ENCODE assay signal across 11 cellular contexts in genomic region chr10:68981074-68981473, GRCh38. TPM values are rescaled to one million over a fixed set of nuclear protein-coding genes. Genes with fewer than 3 reads are reported as not detected.
DNase-seq lines count a peak whose midpoint lies in the region; ATAC-seq and TF ChIP-seq lines count a peak whose summit lies in the region.
"Had no signal": no experiment of that assay in that cellular context is flagged by ENCODE, and none has a peak within 500 bp of the region (broad histone marks: within the 10 kb centered on the region; RNA-seq: fewer than 3 reads in every experiment).

No MANE protein-coding gene starts in this region.

- H2BK15ac ChIP-seq in mesenchymal stem cell (ENCODE audit: low read depth, poor library complexity, severe bottlenecking) = no peak overlapping the region

- no peak overlapping the region for H4K91ac ChIP-seq in mesenchymal stem cell (ENCODE audit: low read length)

- H3F3A ChIP-seq in DOHH2 (ENCODE audit: control insufficient read depth, insufficient read depth) = peaks cover 76% of the 10 kb centered on the region

- H3K4me3 ChIP-seq in DOHH2 (ENCODE audit: low read length) (no peak overlapping the region), WI38 (ENCODE audit: low read depth, low read length) (no peak overlapping the region), mesenchymal stem cell (ENCODE audit: insufficient read depth in 1 of 2, low read depth in 1 of 2, low read length in 2 of 2) (no peak overlapping the region)
- H3K4me3 ChIP-seq: thoracic aorta had no signal

- no peaks in the 10 kb centered on the region for H3K9me3 Mint-ChIP-seq in HFFc6
- H3K9me3 Mint-ChIP-seq: activated naive CD4-positive, alpha-beta T cell treated with anti-CD3 and anti-CD28 coated beads for 36 hours had no signal

- no peak overlapping the region for H3K4ac ChIP-seq in mesenchymal stem cell (ENCODE audit: low read depth in 1 of 2, low read length in 2 of 2)

- WGBS in mesenchymal stem cell = 100% methylated on average over 1 of the region's 1 CpG

- DNase-seq in HFFc6 (peak; percentile 10), mesenchymal stem cell (peak; percentile 37), NCI-H2029 treated with DMSO at 0.1 percent for 48 hours (lab: John Stamatoyannopoulos, UW) (no peak), cerebellar cortex (ENCODE audit: low spot score) (no peak)
- DNase-seq: activated naive CD4-positive, alpha-beta T cell treated with anti-CD3 and anti-CD28 coated beads for 36 hours; NK-92 treated with Interleukin-12 subunit alpha and Interleukin-12 subunit beta, amount 100 ng/mL, for 24 hours; stimulated activated CD4-positive, alpha-beta T cell treated with anti-CD3 and anti-CD28 coated beads, Interleukin-2, amount 100 ng/mL, for 24 hours had no signal

- H3K79me2 ChIP-seq in DOHH2 (ENCODE audit: control insufficient read depth, low read length) = peaks cover 14% of the 10 kb centered on the region

- H2AFZ ChIP-seq in mesenchymal stem cell (ENCODE audit: low read depth, low read length) = no peak overlapping the region

- H3K4me2 ChIP-seq in DOHH2 (ENCODE audit: low read length) (no peak overlapping the region), mesenchymal stem cell (ENCODE audit: low read length, poor library complexity, severe bottlenecking) (no peak overlapping the region)

- H3K27ac Mint-ChIP-seq in HFFc6 = no peak overlapping the region
- H3K27ac Mint-ChIP-seq: activated naive CD4-positive, alpha-beta T cell treated with anti-CD3 and anti-CD28 coated beads for 36 hours had no signal

- H3K27me3 ChIP-seq in DOHH2 (ENCODE audit: control insufficient read depth, low read length) (no peaks in the 10 kb centered on the region), mesenchymal stem cell (ENCODE audit: control insufficient read depth in 1 of 2, insufficient read depth in 1 of 2, low read length in 2 of 2) (no peaks in the 10 kb centered on the region)

- no peak overlapping the region for H2BK12ac ChIP-seq in mesenchymal stem cell (ENCODE audit: low read length in 2 of 2)

- H3K4me1 ChIP-seq in DOHH2 (ENCODE audit: control insufficient read depth, low read length) (no peaks in the 10 kb centered on the region), mesenchymal stem cell (ENCODE audit: control insufficient read depth, insufficient read depth, low read depth, low read length) (no peaks in the 10 kb centered on the region)

- H3K9me3 ChIP-seq in DOHH2 (ENCODE audit: control insufficient read depth, insufficient read depth, low read length) = no peaks in the 10 kb centered on the region
- H3K9me3 ChIP-seq in mesenchymal stem cell (ENCODE audit: control insufficient read depth, low read length) = no peaks in the 10 kb centered on the region
- H3K9me3 ChIP-seq: thoracic aorta had no signal

- H3K18ac ChIP-seq in mesenchymal stem cell (ENCODE audit: low read depth in 1 of 2, low read length in 2 of 2) = no peak overlapping the region

- no peak overlapping the region for H3K23ac ChIP-seq in mesenchymal stem cell (ENCODE audit: low read length in 2 of 2)

- peaks cover 95% of the 10 kb centered on the region for H3K36me3 ChIP-seq in DOHH2 (ENCODE audit: control insufficient read depth, low read length)
- H3K36me3 ChIP-seq in mesenchymal stem cell (ENCODE audit: control insufficient read depth in 1 of 2, insufficient read depth in 2 of 2, low read depth in 1 of 2, low read length in 2 of 2) = peaks cover 32 to 92% of the 10 kb centered on the region in 2 experiments

- no peaks in the 10 kb centered on the region for H3K9me2 ChIP-seq in DOHH2 (replicated peaks; ENCODE audit: control insufficient read depth, low read length)

- H3K79me1 ChIP-seq in mesenchymal stem cell (replicated peaks; ENCODE audit: low read length, poor library complexity, severe bottlenecking) = peaks cover 18% of the 10 kb centered on the region

- peak; percentile 19 for TF ChIP-seq CTCF in DOHH2 (IDR thresholded peaks at IDR 0.05; ENCODE audit: low read depth, low read length, poor library complexity, severe bottlenecking)
- peak; percentile 60 for TF ChIP-seq CTCF in HFFc6 (IDR thresholded peaks at IDR 0.05)
- TF ChIP-seq CTCF in WI38 (IDR thresholded peaks at IDR 0.05; ENCODE audit: low read depth, low read length) = 0 out of 2 replicates have a peak, but pooled peaks have one; percentile 2

- no peak overlapping the region for H3K14ac ChIP-seq in mesenchymal stem cell (ENCODE audit: low read length in 2 of 2)

- no peak overlapping the region for H2AK5ac ChIP-seq in mesenchymal stem cell (ENCODE audit: low read length, severe bottlenecking)

- no peaks in the 10 kb centered on the region for H3K4me1 Mint-ChIP-seq in HFFc6 (ENCODE audit: low read depth)

- H3K36me3 Mint-ChIP-seq in HFFc6 (ENCODE audit: low read depth) = peaks cover 18% of the 10 kb centered on the region

- peaks cover 3% of the 10 kb centered on the region; the same call in 1 of the 2 replicates for H3K27me3 Mint-ChIP-seq in HFFc6 (ENCODE audit: insufficient read depth)

- no peak overlapping the region for H2BK120ac ChIP-seq in mesenchymal stem cell (ENCODE audit: low read depth, low read length)

- no peak overlapping the region for H3K4me3 Mint-ChIP-seq in HFFc6
- H3K4me3 Mint-ChIP-seq: activated naive CD4-positive, alpha-beta T cell treated with anti-CD3 and anti-CD28 coated beads for 36 hours had no signal

- H3K27ac ChIP-seq in DOHH2 (ENCODE audit: low read depth, low read length) (no peak overlapping the region), mesenchymal stem cell (ENCODE audit: low read length, poor library complexity, severe bottlenecking) (no peak overlapping the region)
- H3K27ac ChIP-seq: thoracic aorta had no signal

- peaks cover 6% of the 10 kb centered on the region; the same call in 1 of the 2 replicates for H4K20me1 ChIP-seq in DOHH2 (ENCODE audit: control insufficient read depth, insufficient read depth, low read depth, low read length)

- H3K9ac ChIP-seq in mesenchymal stem cell (ENCODE audit: low read length) = no peak overlapping the region

- H2BK5ac ChIP-seq in mesenchymal stem cell (ENCODE audit: low read depth, low read length, poor library complexity, severe bottlenecking) = no peak overlapping the region

- H4K8ac ChIP-seq in mesenchymal stem cell (ENCODE audit: low read length) = no peak overlapping the region

- ATAC-seq in GM19324 (IDR thresholded peaks at IDR 0.05; ENCODE audit: low FRiP score, unreplicated experiment) = no peak

RNA-seq across cellular contexts. Expression of gene KIFBP, which starts 7.5 kb away (rescaled TPM):
- total RNA-seq in HFFc6 (2021; fragmentation: NEBNext Ultra II Directional; extraction: Animal tissue kit (Norgen Biotek cat#: 25700)) = 10 to 100 TPM; 43.6 to 56.2 (median 51.9) TPM
- 29.5 TPM for polyA plus RNA-seq in mesenchymal stem cell (2013, experiment 1 of 2)
- 31.7 TPM for polyA plus RNA-seq in mesenchymal stem cell (2013, experiment 2 of 2)

RNA-seq across cellular contexts. Expression of gene DDX21, which starts 25.1 kb away (rescaled TPM):
- 100 to 1,000 TPM in 1 of 6 experiments, 10 to 100 TPM in 5; 81.7 to 103 (median 90.7) TPM for total RNA-seq in HFFc6 (2021; fragmentation: NEBNext Ultra II Directional; extraction: Animal tissue kit (Norgen Biotek cat#: 25700))
- 56.6 TPM for polyA plus RNA-seq in mesenchymal stem cell (2013, experiment 1 of 2)
- 56.2 TPM for polyA plus RNA-seq in mesenchymal stem cell (2013, experiment 2 of 2)

Comparison
In these comparisons a context has a peak if more than half of its experiments do, and no peak if none do; other contexts are left out.
1. CTCF ChIP-seq: peak in every context shown above with its lines; median percentile 60 in HFFc6; 19 in DOHH2; 2 in WI38.
2. DNase-seq: peak in HFFc6 (single experiment) and mesenchymal stem cell (single experiment); none in NCI-H2029 treated with DMSO at 0.1 percent for 48 hours (single experiment) and cerebellar cortex (single experiment).